In the genomic region with DNA sequence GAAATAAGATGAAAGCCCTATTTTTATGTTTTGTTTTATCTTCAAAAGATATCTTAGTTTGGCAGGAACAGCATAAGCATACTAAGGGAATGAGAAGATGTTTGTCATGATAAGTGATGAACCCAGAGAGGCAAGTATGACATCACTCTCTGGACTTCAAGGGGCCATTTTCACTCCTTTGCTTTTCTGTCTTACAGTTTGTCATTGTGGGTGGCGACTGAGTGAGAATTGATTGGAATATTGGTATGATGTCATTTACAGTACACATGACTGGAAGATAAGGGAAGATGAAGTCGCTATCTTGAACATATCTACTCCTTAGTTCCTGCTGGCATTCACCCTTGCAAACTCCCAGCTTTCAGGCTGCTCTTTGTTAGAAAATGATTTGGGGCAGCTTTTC, we compare ENCODE assay signal across 1 cellular context.
TF ChIP-seq lines count a peak whose summit lies in the region.

No MANE protein-coding gene starts in this region.

TF ChIP-seq in K562, 482 proteins besides CTCF, POLR2A, EP300 and RAD21 (continued from another document):
- TF ChIP-seq TSC22D4 (tag; IDR thresholded peaks at IDR 0.05) = no peak
- TF ChIP-seq JUND (IDR thresholded peaks at IDR 0.05; ENCODE audit: borderline replicate concordance, low read depth, low read length) = no peak
- peak; percentile 53; the same call in 2 of the 3 replicates for TF ChIP-seq JUND (tag; IDR thresholded peaks at IDR 0.05; ENCODE audit: borderline replicate concordance, low read depth, low read length)
- TF ChIP-seq FUS (optimal IDR thresholded peaks at IDR 0.05; ENCODE audit: low read depth, low read length) = no peak
